In the genomic region with DNA sequence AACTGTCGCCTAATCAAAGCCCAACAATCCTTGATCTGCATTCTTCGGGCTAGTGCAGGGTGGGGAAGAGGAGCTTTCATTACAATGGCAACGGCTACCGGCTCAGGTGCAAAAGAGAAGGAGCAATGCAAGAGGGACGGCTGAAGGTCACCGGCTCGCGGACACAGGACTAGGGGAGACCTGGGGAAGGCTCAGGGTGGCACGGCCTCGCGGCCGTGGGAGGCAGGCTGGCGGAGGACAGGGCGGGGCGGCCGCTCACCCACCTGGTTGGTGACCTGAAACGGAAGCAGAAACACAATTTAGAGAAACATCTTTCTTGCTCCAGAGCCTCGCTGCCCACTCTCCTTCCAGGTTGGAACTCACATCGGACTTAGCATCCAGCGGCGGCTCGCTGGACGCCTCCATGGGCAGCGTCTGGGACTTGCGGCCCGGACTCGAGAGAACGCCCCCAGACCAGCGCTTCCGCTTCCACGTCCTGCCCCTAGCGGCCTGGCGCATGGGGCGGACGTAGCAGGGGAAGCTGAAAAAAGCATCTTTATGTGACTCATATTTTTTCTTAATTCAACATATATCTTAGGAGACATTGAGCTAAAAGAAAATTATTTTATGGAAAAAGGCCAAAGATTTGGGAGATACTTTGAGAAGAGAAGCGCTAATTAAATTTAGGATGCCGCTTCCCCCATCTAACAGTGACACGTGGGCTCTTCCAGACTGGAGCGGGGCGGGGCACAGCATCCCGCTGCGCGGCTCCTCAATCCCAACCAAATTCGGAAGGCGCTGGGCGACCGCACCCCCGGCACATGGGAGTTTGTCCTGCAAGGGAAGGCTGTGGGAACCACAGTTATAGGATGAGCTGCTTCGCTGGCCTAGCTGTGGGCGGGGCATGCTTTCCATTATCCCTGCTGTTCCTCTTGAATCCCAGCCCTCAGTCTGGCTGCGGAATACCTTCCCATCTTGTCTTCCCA, we compare ENCODE assay signal across 1 cellular context.
A peak's percentile ranks its signal among the peaks of the same experiment; 100 is the strongest.
TF ChIP-seq lines count a peak whose summit lies in the region.

A gene (minus strand): TSS at position 441 of the 965 bp plus-strand sequence. CDS start 36 bp downstream, at position 405.

TF ChIP-seq in HepG2, 621 proteins besides CTCF, POLR2A, EP300 and RAD21 (continued from another document and continues in another):
- no peak for TF ChIP-seq HHEX (CRISPR knock-in tag; IDR thresholded peaks at IDR 0.05)
- TF ChIP-seq KMT2A (CRISPR knock-in tag; IDR thresholded peaks at IDR 0.05) = peak; percentile 91
- TF ChIP-seq GZF1 (CRISPR knock-in tag; IDR thresholded peaks at IDR 0.05) = no peak
- TF ChIP-seq, protein P1, sequence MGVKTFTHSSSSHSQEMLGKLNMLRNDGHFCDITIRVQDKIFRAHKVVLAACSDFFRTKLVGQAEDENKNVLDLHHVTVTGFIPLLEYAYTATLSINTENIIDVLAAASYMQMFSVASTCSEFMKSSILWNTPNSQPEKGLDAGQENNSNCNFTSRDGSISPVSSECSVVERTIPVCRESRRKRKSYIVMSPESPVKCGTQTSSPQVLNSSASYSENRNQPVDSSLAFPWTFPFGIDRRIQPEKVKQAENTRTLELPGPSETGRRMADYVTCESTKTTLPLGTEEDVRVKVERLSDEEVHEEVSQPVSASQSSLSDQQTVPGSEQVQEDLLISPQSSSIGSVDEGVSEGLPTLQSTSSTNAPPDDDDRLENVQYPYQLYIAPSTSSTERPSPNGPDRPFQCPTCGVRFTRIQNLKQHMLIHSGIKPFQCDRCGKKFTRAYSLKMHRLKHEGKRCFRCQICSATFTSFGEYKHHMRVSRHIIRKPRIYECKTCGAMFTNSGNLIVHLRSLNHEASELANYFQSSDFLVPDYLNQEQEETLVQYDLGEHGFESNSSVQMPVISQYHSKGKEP (CRISPR knock-in tag; IDR thresholded peaks at IDR 0.05) = 0 out of 2 replicates have a peak, but pooled peaks have one; percentile 16
- TF ChIP-seq ZNF383 (CRISPR knock-in tag; IDR thresholded peaks at IDR 0.05; ENCODE audit: borderline replicate concordance) = 0 out of 2 replicates have a peak, but pooled peaks have one; percentile 27
- peak; percentile 67; the same call in 1 of the 2 replicates for TF ChIP-seq ZNF891 (CRISPR knock-in tag; IDR thresholded peaks at IDR 0.05)
- TF ChIP-seq FOXP1 (IDR thresholded peaks at IDR 0.05) = no peak
- TF ChIP-seq FOXP1 (CRISPR knock-in tag; IDR thresholded peaks at IDR 0.05) = no peak
- no peak for TF ChIP-seq ZNF607 (CRISPR knock-in tag; IDR thresholded peaks at IDR 0.05; ENCODE audit: borderline replicate concordance)
- TF ChIP-seq, protein P2, sequence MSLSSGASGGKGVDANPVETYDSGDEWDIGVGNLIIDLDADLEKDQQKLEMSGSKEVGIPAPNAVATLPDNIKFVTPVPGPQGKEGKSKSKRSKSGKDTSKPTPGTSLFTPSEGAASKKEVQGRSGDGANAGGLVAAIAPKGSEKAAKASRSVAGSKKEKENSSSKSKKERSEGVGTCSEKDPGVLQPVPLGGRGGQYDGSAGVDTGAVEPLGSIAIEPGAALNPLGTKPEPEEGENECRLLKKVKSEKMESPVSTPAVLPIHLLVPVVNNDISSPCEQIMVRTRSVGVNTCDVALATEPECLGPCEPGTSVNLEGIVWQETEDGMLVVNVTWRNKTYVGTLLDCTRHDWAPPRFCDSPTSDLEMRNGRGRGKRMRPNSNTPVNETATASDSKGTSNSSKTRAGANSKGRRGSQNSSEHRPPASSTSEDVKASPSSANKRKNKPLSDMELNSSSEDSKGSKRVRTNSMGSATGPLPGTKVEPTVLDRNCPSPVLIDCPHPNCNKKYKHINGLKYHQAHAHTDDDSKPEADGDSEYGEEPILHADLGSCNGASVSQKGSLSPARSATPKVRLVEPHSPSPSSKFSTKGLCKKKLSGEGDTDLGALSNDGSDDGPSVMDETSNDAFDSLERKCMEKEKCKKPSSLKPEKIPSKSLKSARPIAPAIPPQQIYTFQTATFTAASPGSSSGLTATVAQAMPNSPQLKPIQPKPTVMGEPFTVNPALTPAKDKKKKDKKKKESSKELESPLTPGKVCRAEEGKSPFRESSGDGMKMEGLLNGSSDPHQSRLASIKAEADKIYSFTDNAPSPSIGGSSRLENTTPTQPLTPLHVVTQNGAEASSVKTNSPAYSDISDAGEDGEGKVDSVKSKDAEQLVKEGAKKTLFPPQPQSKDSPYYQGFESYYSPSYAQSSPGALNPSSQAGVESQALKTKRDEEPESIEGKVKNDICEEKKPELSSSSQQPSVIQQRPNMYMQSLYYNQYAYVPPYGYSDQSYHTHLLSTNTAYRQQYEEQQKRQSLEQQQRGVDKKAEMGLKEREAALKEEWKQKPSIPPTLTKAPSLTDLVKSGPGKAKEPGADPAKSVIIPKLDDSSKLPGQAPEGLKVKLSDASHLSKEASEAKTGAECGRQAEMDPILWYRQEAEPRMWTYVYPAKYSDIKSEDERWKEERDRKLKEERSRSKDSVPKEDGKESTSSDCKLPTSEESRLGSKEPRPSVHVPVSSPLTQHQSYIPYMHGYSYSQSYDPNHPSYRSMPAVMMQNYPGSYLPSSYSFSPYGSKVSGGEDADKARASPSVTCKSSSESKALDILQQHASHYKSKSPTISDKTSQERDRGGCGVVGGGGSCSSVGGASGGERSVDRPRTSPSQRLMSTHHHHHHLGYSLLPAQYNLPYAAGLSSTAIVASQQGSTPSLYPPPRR (CRISPR knock-in tag; IDR thresholded peaks at IDR 0.05; ENCODE audit: borderline replicate concordance) = no peak
- no peak for TF ChIP-seq PHB2 (IDR thresholded peaks at IDR 0.05; ENCODE audit: partially characterized antibody)
- TF ChIP-seq XBP1 (CRISPR knock-in tag; IDR thresholded peaks at IDR 0.05) = no peak
- TF ChIP-seq NR1H2 (CRISPR knock-in tag; IDR thresholded peaks at IDR 0.05; ENCODE audit: borderline replicate concordance, low read depth) = 0 out of 2 replicates have a peak, but pooled peaks have one; percentile 41
- TF ChIP-seq ZBTB21 (CRISPR knock-in tag; IDR thresholded peaks at IDR 0.05) = no peak; the same call in 1 of the 2 replicates
- no peak for TF ChIP-seq RFX1 (IDR thresholded peaks at IDR 0.05)
- peak; percentile 50; the same call in 1 of the 2 replicates for TF ChIP-seq GATA4 (IDR thresholded peaks at IDR 0.05; ENCODE audit: borderline replicate concordance, low read depth)
- TF ChIP-seq HDAC6 (IDR thresholded peaks at IDR 0.05; ENCODE audit: low read depth, low read length) = no peak
- no peak for TF ChIP-seq ZFP62 (CRISPR knock-in tag; IDR thresholded peaks at IDR 0.05)
- TF ChIP-seq, protein P3, sequence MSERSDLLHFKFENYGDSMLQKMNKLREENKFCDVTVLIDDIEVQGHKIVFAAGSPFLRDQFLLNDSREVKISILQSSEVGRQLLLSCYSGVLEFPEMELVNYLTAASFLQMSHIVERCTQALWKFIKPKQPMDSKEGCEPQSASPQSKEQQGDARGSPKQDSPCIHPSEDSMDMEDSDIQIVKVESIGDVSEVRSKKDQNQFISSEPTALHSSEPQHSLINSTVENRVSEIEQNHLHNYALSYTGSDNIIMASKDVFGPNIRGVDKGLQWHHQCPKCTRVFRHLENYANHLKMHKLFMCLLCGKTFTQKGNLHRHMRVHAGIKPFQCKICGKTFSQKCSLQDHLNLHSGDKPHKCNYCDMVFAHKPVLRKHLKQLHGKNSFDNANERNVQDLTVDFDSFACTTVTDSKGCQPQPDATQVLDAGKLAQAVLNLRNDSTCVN (CRISPR knock-in tag; IDR thresholded peaks at IDR 0.05; ENCODE audit: borderline replicate concordance) = no peak
- no peak for TF ChIP-seq TEAD2 (CRISPR knock-in tag; IDR thresholded peaks at IDR 0.05)
- no peak for TF ChIP-seq NR2F6 (IDR thresholded peaks at IDR 0.05)
- TF ChIP-seq NR2F6 (CRISPR knock-in tag; IDR thresholded peaks at IDR 0.05) = no peak
- TF ChIP-seq, protein P4, sequence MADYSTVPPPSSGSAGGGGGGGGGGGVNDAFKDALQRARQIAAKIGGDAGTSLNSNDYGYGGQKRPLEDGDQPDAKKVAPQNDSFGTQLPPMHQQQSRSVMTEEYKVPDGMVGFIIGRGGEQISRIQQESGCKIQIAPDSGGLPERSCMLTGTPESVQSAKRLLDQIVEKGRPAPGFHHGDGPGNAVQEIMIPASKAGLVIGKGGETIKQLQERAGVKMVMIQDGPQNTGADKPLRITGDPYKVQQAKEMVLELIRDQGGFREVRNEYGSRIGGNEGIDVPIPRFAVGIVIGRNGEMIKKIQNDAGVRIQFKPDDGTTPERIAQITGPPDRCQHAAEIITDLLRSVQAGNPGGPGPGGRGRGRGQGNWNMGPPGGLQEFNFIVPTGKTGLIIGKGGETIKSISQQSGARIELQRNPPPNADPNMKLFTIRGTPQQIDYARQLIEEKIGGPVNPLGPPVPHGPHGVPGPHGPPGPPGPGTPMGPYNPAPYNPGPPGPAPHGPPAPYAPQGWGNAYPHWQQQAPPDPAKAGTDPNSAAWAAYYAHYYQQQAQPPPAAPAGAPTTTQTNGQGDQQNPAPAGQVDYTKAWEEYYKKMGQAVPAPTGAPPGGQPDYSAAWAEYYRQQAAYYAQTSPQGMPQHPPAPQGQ (CRISPR knock-in tag; IDR thresholded peaks at IDR 0.05; ENCODE audit: borderline replicate concordance) = no peak
- TF ChIP-seq DNMT1 (CRISPR knock-in tag; IDR thresholded peaks at IDR 0.05) = no peak
- TF ChIP-seq, protein P5, sequence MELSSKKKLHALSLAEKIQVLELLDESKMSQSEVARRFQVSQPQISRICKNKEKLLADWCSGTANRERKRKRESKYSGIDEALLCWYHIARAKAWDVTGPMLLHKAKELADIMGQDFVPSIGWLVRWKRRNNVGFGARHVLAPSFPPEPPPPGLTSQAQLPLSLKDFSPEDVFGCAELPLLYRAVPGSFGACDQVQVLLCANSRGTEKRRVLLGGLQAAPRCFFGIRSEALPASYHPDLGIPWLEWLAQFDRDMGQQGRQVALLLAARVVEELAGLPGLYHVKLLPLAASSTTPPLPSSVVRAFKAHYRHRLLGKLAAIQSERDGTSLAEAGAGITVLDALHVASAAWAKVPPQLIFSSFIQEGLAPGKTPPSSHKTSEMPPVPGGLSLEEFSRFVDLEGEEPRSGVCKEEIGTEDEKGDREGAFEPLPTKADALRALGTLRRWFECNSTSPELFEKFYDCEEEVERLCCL (CRISPR knock-in tag; IDR thresholded peaks at IDR 0.05; ENCODE audit: borderline replicate concordance) = no peak
- TF ChIP-seq, protein P6, sequence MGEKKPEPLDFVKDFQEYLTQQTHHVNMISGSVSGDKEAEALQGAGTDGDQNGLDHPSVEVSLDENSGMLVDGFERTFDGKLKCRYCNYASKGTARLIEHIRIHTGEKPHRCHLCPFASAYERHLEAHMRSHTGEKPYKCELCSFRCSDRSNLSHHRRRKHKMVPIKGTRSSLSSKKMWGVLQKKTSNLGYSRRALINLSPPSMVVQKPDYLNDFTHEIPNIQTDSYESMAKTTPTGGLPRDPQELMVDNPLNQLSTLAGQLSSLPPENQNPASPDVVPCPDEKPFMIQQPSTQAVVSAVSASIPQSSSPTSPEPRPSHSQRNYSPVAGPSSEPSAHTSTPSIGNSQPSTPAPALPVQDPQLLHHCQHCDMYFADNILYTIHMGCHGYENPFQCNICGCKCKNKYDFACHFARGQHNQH (CRISPR knock-in tag; IDR thresholded peaks at IDR 0.05) = peak; percentile 78
- TF ChIP-seq AHR (CRISPR knock-in tag; IDR thresholded peaks at IDR 0.05) = no peak
- TF ChIP-seq SNAPC2 (CRISPR knock-in tag; IDR thresholded peaks at IDR 0.05) = no peak
- TF ChIP-seq ZNF792 (CRISPR knock-in tag; IDR thresholded peaks at IDR 0.05) = peak; percentile 30; the same call in 1 of the 2 replicates
- TF ChIP-seq BCL6 (CRISPR knock-in tag; IDR thresholded peaks at IDR 0.05) = peak; percentile 64
- TF ChIP-seq ZNF549 (CRISPR knock-in tag; IDR thresholded peaks at IDR 0.05) = no peak
- peak; percentile 39; the same call in 1 of the 2 replicates for TF ChIP-seq SP2 (CRISPR knock-in tag; IDR thresholded peaks at IDR 0.05)
- TF ChIP-seq, protein P7, sequence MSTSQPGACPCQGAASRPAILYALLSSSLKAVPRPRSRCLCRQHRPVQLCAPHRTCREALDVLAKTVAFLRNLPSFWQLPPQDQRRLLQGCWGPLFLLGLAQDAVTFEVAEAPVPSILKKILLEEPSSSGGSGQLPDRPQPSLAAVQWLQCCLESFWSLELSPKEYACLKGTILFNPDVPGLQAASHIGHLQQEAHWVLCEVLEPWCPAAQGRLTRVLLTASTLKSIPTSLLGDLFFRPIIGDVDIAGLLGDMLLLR (CRISPR knock-in tag; IDR thresholded peaks at IDR 0.05) = 0 out of 2 replicates have a peak, but pooled peaks have one; percentile 25
- TF ChIP-seq NFYB (CRISPR knock-in tag; IDR thresholded peaks at IDR 0.05) = 0 out of 2 replicates have a peak, but pooled peaks have one; percentile 9
- peak; percentile 92 for TF ChIP-seq GABPB1 (CRISPR knock-in tag; IDR thresholded peaks at IDR 0.05)
- no peak for TF ChIP-seq MBD4 (IDR thresholded peaks at IDR 0.05; ENCODE audit: borderline replicate concordance, low read length)
- TF ChIP-seq HNRNPUL1 (IDR thresholded peaks at IDR 0.05; ENCODE audit: low read depth, low read length) = no peak
- TF ChIP-seq SP1 (IDR thresholded peaks at IDR 0.05) = no peak
- TF ChIP-seq SP1 (CRISPR knock-in tag; IDR thresholded peaks at IDR 0.05) = peak; percentile 32; the same call in 1 of the 2 replicates
- no peak for TF ChIP-seq ATAD3A (CRISPR knock-in tag; IDR thresholded peaks at IDR 0.05)
- TF ChIP-seq NRL (CRISPR knock-in tag; IDR thresholded peaks at IDR 0.05; ENCODE audit: borderline replicate concordance) = peak; percentile 65; the same call in 1 of the 2 replicates
- no peak for TF ChIP-seq ZKSCAN1 (IDR thresholded peaks at IDR 0.05; ENCODE audit: low read length)
- TF ChIP-seq, protein P8, sequence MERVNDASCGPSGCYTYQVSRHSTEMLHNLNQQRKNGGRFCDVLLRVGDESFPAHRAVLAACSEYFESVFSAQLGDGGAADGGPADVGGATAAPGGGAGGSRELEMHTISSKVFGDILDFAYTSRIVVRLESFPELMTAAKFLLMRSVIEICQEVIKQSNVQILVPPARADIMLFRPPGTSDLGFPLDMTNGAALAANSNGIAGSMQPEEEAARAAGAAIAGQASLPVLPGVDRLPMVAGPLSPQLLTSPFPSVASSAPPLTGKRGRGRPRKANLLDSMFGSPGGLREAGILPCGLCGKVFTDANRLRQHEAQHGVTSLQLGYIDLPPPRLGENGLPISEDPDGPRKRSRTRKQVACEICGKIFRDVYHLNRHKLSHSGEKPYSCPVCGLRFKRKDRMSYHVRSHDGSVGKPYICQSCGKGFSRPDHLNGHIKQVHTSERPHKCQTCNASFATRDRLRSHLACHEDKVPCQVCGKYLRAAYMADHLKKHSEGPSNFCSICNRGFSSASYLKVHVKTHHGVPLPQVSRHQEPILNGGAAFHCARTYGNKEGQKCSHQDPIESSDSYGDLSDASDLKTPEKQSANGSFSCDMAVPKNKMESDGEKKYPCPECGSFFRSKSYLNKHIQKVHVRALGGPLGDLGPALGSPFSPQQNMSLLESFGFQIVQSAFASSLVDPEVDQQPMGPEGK (CRISPR knock-in tag; IDR thresholded peaks at IDR 0.05) = peak; percentile 48; the same call in 1 of the 2 replicates
- no peak for TF ChIP-seq ZNF780A (CRISPR knock-in tag; IDR thresholded peaks at IDR 0.05)
- no peak for TF ChIP-seq ZNF563 (CRISPR knock-in tag; IDR thresholded peaks at IDR 0.05)
- TF ChIP-seq ZNF530 (CRISPR knock-in tag; IDR thresholded peaks at IDR 0.05; ENCODE audit: low read depth) = no peak
- TF ChIP-seq PAF1 (CRISPR knock-in tag; IDR thresholded peaks at IDR 0.05) = no peak
- no peak for TF ChIP-seq ZNF484 (CRISPR knock-in tag; IDR thresholded peaks at IDR 0.05; ENCODE audit: borderline replicate concordance, low read depth)
